In the genomic region with DNA sequence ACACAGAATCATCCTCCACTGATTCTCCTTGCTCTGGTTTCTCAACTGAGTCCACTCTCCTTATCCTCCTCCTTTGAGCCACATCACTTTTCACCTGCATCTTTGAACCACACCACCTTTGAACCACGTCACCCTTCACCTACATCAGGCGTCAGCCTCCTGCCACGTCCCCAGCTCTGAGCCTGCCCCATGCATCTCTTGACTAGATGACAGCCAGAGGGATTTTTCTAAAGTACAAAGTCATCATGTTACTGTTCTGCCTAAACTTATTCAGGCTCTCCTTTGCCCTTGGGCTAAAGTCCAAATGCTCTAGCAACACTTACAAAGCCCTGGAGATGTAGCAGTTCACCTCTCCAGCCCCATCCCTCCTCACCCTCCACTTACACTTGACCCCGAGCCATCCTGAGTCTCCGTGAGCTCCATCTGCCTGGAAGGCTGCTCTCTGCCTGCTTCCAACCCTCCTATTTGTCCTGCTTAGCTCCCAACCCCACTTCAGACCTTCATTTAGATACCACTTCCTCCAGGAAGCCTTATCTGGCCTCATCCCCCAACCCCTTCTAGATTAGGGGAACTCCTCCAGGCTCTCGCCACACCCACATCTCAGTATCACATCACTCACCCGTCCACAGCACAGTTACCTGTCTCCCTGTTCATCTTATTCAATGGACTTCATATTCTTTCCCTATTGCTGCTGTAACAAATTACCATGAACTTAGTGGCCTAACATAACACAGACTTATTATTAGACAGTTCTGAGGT, we compare ENCODE assay signal across 24 cellular contexts. TPM values are rescaled to one million over a fixed set of nuclear protein-coding genes. Genes with fewer than 3 reads are reported as not detected.
"Had no signal": no experiment of that assay in that cellular context is flagged by ENCODE, and none has a peak within 500 bp of the region (broad histone marks: within the 10 kb centered on the region; RNA-seq: fewer than 3 reads in every experiment).

No MANE protein-coding gene starts in this region.

- FAIRE-seq: pancreas had no signal

- H3K4me3 Mint-ChIP-seq: activated CD4-positive, alpha-beta memory T cell treated with anti-CD3 and anti-CD28 coated beads, Interleukin-2, amount 10 ng/mL, durations not matched to agents 7 days and 5 days; activated naive CD8-positive, alpha-beta T cell treated with anti-CD3 and anti-CD28 coated beads, Interleukin-2, amount 50 U/mL, for 24 hours; activated T-cell treated with anti-CD3 and anti-CD28 coated beads, Interleukin-2, amount 50 U/mL, for 72 hours; natural killer cell had no signal

- ATAC-seq: activated naive CD8-positive, alpha-beta T cell treated with anti-CD3 and anti-CD28 coated beads, Interleukin-2, amount 50 U/mL, for 24 hours; activated T-cell treated with anti-CD3 and anti-CD28 coated beads, Interleukin-2, amount 50 U/mL, for 72 hours; foreskin keratinocyte; left lung; natural killer cell; pancreas; right cardiac atrium had no signal

- H3K4me1 Mint-ChIP-seq: activated CD4-positive, alpha-beta memory T cell treated with anti-CD3 and anti-CD28 coated beads, Interleukin-2, amount 10 ng/mL, durations not matched to agents 7 days and 5 days; activated naive CD8-positive, alpha-beta T cell treated with anti-CD3 and anti-CD28 coated beads, Interleukin-2, amount 50 U/mL, for 24 hours; natural killer cell had no signal

- DNase-seq: activated CD4-positive, alpha-beta memory T cell treated with anti-CD3 and anti-CD28 coated beads, Interleukin-2, amount 10 ng/mL, durations not matched to agents 7 days and 5 days; activated CD4-positive, alpha-beta T cell treated with anti-CD3 and anti-CD28 coated beads for 48 hours; activated gamma-delta T cell; activated naive CD4-positive, alpha-beta T cell treated with anti-CD3 and anti-CD28 coated beads, Interleukin-2, amount 50 U/mL, for 16 hours; activated naive CD8-positive, alpha-beta T cell treated with anti-CD3 and anti-CD28 coated beads, Interleukin-2, amount 50 U/mL, for 24 hours; activated T-cell treated with anti-CD3 and anti-CD28 coated beads, Interleukin-2, amount 50 U/mL, for 72 hours; dermis blood vessel endothelial cell; effector memory CD4-positive, alpha-beta T cell; foreskin keratinocyte; left lung; midbrain; natural killer cell; pancreas; right cardiac atrium; stimulated activated CD4-positive, alpha-beta T cell treated with anti-CD3 and anti-CD28 coated beads, Interleukin-1b, Interleukin-23, amount 100 ng/mL, for 48 hours; stomach; T-helper 1 cell had no signal

- H3K36me3 Mint-ChIP-seq: natural killer cell had no signal

- H3K9me3 Mint-ChIP-seq: activated CD4-positive, alpha-beta memory T cell treated with anti-CD3 and anti-CD28 coated beads, Interleukin-2, amount 10 ng/mL, durations not matched to agents 7 days and 5 days; activated naive CD8-positive, alpha-beta T cell treated with anti-CD3 and anti-CD28 coated beads, Interleukin-2, amount 50 U/mL, for 24 hours; activated T-cell treated with anti-CD3 and anti-CD28 coated beads, Interleukin-2, amount 50 U/mL, for 72 hours; natural killer cell had no signal

- H3K27ac Mint-ChIP-seq: activated CD4-positive, alpha-beta memory T cell treated with anti-CD3 and anti-CD28 coated beads, Interleukin-2, amount 10 ng/mL, durations not matched to agents 7 days and 5 days; activated naive CD8-positive, alpha-beta T cell treated with anti-CD3 and anti-CD28 coated beads, Interleukin-2, amount 50 U/mL, for 24 hours; activated T-cell treated with anti-CD3 and anti-CD28 coated beads, Interleukin-2, amount 50 U/mL, for 72 hours; natural killer cell had no signal

- H3K27me3 Mint-ChIP-seq: activated naive CD8-positive, alpha-beta T cell treated with anti-CD3 and anti-CD28 coated beads, Interleukin-2, amount 50 U/mL, for 24 hours had no signal

RNA-seq across cellular contexts. Expression of a gene that starts 3.7 kb away (rescaled TPM):
- total RNA-seq: activated CD4-positive, alpha-beta memory T cell treated with anti-CD3 and anti-CD28 coated beads, Interleukin-2, amount 10 ng/mL, durations not matched to agents 7 days and 5 days; activated T-cell treated with anti-CD3 and anti-CD28 coated beads, Interleukin-2, amount 50 U/mL, for 72 hours; cardiac septum; dermis blood vessel endothelial cell; foreskin keratinocyte; kidney epithelial cell; left lung; lung microvascular endothelial cell; natural killer cell; pancreas; pulmonary artery endothelial cell; right cardiac atrium; suprapubic skin; tibial nerve; urinary bladder had no signal

RNA-seq across cellular contexts. Expression of a gene that starts 24.8 kb away (rescaled TPM):
- total RNA-seq: activated CD4-positive, alpha-beta memory T cell treated with anti-CD3 and anti-CD28 coated beads, Interleukin-2, amount 10 ng/mL, durations not matched to agents 7 days and 5 days; activated T-cell treated with anti-CD3 and anti-CD28 coated beads, Interleukin-2, amount 50 U/mL, for 72 hours; cardiac septum; dermis blood vessel endothelial cell; foreskin keratinocyte; kidney epithelial cell; lung microvascular endothelial cell; natural killer cell; pulmonary artery endothelial cell; right cardiac atrium; stomach; suprapubic skin; tibial nerve; urinary bladder had no signal

RNA-seq across cellular contexts. Expression of a gene that starts 56.9 kb away (rescaled TPM):
- total RNA-seq: activated CD4-positive, alpha-beta memory T cell treated with anti-CD3 and anti-CD28 coated beads, Interleukin-2, amount 10 ng/mL, durations not matched to agents 7 days and 5 days; activated T-cell treated with anti-CD3 and anti-CD28 coated beads, Interleukin-2, amount 50 U/mL, for 72 hours; cardiac septum; dermis blood vessel endothelial cell; foreskin keratinocyte; kidney epithelial cell; left lung; lung microvascular endothelial cell; natural killer cell; pancreas; pulmonary artery endothelial cell; right cardiac atrium; stomach; suprapubic skin; tibial nerve; urinary bladder had no signal
